8 cellular contexts compared by ENCODE assay signal in the genomic region with DNA sequence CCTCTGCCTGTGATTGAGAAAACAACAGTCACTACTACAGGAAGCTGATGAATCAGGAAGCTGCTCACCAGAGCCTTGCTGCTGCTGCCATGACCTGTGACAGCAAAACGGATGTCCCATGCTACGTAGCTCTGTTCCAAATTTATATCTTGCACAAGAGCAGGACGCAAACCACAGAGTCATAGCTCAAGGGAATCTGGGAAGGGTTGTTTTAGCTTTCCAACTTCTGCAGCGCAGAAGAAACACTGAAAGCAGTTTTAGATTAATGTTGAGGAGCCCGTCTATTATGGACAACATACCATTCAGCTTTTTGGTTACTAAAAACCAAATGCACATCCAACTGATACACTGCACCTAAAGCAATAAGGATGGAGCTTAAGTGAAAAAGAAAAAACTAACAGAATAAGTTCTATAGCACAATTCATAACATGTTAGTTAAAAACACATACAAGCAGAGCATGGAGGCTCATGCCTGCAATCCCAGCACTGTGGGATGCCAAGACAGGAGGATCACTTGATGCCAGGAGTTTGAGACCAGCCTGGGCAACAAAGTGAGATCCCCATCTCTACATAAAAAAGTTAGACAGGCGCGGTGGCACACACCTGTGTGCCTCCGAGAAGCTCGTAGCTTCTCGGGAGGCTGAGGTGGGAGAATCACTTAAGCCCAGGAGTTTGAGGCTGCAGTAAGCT. TPM values are rescaled to one million over a fixed set of nuclear protein-coding genes. Genes with fewer than 3 reads are reported as not detected.
DNase-seq lines count a peak whose midpoint lies in the region; ATAC-seq, FAIRE-seq and TF ChIP-seq lines count a peak whose summit lies in the region.

No MANE protein-coding gene starts in this region.

- no peak for TF ChIP-seq EP300 in Ishikawa (IDR thresholded peaks at IDR 0.05; ENCODE audit: borderline replicate concordance)

- H3K9ac ChIP-seq in mucosa of rectum (ENCODE audit: low read depth in 1 of 2, low read length in 2 of 2), result no peak overlapping the region

- peaks cover 25% of the 10 kb centered on the region for H3K4me1 Mint-ChIP-seq in WTC11

- H3K4me3 Mint-ChIP-seq in WTC11, result no peak overlapping the region

- H3K27ac ChIP-seq in mucosa of rectum (ENCODE audit: low read depth in 2 of 2, low read length in 2 of 2) (peak overlapping the region; percentile 22 to 45), thyroid gland (peak overlapping the region in 2 of 3 donors; percentile 30 to 69)

- TF ChIP-seq CTCF in WTC11 (IDR thresholded peaks at IDR 0.05), result no peak
- TF ChIP-seq CTCF in thyroid gland (IDR thresholded peaks at IDR 0.05), result no peak

- intact Hi-C loops in thyroid gland (cut with DNase I), result no loop called here

- peak; percentile 50 for FAIRE-seq in endometrium (lab: Jason Lieb, UNC)

- H3K4me3 ChIP-seq in mucosa of rectum (ENCODE audit: low read length in 2 of 2), result peak overlapping the region in 1 of 2 donors; percentile 14
- no peak overlapping the region for H3K4me3 ChIP-seq in thyroid gland (replicated peaks in 1 of 3)

- DNase-seq in AG08395 (ENCODE audit: low spot score) (peak; percentile 98), WTC11 (ENCODE audit: low spot score) (no peak), thyroid gland (peak; percentile 41 to 46), G401 (ENCODE audit: low spot score) (no peak)

- peaks cover 16% of the 10 kb centered on the region for H3K27me3 Mint-ChIP-seq in WTC11 (ENCODE audit: low read depth)

- no peaks in the 10 kb centered on the region for H3K9me3 ChIP-seq in mucosa of rectum (ENCODE audit: control insufficient read depth in 2 of 2, low read length in 2 of 2)
- H3K9me3 ChIP-seq in thyroid gland, result no peaks in the 10 kb centered on the region

- in situ Hi-C loops in G401 (cut with HindIII; ENCODE audit: low sequenced_read_pairs), result no loop called here

- H3K36me3 ChIP-seq in mucosa of rectum (ENCODE audit: control insufficient read depth in 2 of 2, insufficient read depth in 2 of 2, low read length in 2 of 2) (no peaks in the 10 kb centered on the region), thyroid gland (no peaks in the 10 kb centered on the region)

- H3K27ac Mint-ChIP-seq in WTC11, result no peak overlapping the region

- no peak for TF ChIP-seq RAD21 in Ishikawa (IDR thresholded peaks at IDR 0.05; ENCODE audit: low read depth)

- 65 to 70% methylated on average over 10 of the region's 10 CpGs for WGBS in thyroid gland, 2 donors

- POLR2A ChIA-PET in WTC11 (lab: Charles Lee), result interaction anchor here (0.6 kb wide), 1 partner anchor 1677 kb away, joined by 6 read pairs; no protein-coding TSS in a partner anchor

- CTCF ChIA-PET in WTC11 (lab: Charles Lee), result interaction anchor here (0.7 to 4.1 kb wide), 11 partner anchors 9 to 136 kb away, joined by 3 to 20 read pairs (median 5); no protein-coding TSS in a partner anchor

- H3K27me3 ChIP-seq in mucosa of rectum (ENCODE audit: control insufficient read depth in 2 of 2, insufficient read depth in 2 of 2, low read length in 2 of 2), result no peaks in the 10 kb centered on the region
- H3K27me3 ChIP-seq in thyroid gland, result no peaks in the 10 kb centered on the region

- TF ChIP-seq POLR2A in thyroid gland (IDR thresholded peaks at IDR 0.05), result peak in 1 of 2 donors; percentile 29

- peaks cover 6% of the 10 kb centered on the region for H3K9me3 Mint-ChIP-seq in WTC11

- ATAC-seq in WTC11 (no peak), HG02884 (IDR thresholded peaks at IDR 0.05; ENCODE audit: unreplicated experiment) (no peak)

- H3K4me1 ChIP-seq in mucosa of rectum (ENCODE audit: control insufficient read depth in 2 of 2, insufficient read depth in 2 of 2, low read length in 2 of 2), result no peaks in the 10 kb centered on the region
- peaks cover 0 to 9% of the 10 kb centered on the region in 2 donors for H3K4me1 ChIP-seq in thyroid gland

- H3K36me3 Mint-ChIP-seq in WTC11, result no peaks in the 10 kb centered on the region

TF ChIP-seq in Ishikawa, 13 proteins besides CTCF, POLR2A, EP300 and RAD21:
- TF ChIP-seq TEAD4 (IDR thresholded peaks at IDR 0.05) (no peak), NFIC (IDR thresholded peaks at IDR 0.05) (no peak), ZBTB7A (IDR thresholded peaks at IDR 0.05; ENCODE audit: low read depth) (no peak), CREB1 (IDR thresholded peaks at IDR 0.05; ENCODE audit: low read depth) (no peak)
- TF ChIP-seq, protein P1, sequence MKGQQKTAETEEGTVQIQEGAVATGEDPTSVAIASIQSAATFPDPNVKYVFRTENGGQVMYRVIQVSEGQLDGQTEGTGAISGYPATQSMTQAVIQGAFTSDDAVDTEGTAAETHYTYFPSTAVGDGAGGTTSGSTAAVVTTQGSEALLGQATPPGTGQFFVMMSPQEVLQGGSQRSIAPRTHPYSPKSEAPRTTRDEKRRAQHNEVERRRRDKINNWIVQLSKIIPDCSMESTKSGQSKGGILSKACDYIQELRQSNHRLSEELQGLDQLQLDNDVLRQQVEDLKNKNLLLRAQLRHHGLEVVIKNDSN (IDR thresholded peaks at IDR 0.05), result peak; percentile 58

TF ChIP-seq in WTC11, 78 proteins besides CTCF, POLR2A, EP300 and RAD21:
- TF ChIP-seq, protein P1 (CRISPR knock-in tag; IDR thresholded peaks at IDR 0.05), result 0 out of 2 replicates have a peak, but pooled peaks have one; percentile 63
- TF ChIP-seq SP1 (CRISPR knock-in tag; conservative IDR thresholded peaks at IDR 0.05) (no peak), ZNF512 (CRISPR knock-in tag; IDR thresholded peaks at IDR 0.05; ENCODE audit: borderline replicate concordance) (no peak)
- TF ChIP-seq, protein P2, sequence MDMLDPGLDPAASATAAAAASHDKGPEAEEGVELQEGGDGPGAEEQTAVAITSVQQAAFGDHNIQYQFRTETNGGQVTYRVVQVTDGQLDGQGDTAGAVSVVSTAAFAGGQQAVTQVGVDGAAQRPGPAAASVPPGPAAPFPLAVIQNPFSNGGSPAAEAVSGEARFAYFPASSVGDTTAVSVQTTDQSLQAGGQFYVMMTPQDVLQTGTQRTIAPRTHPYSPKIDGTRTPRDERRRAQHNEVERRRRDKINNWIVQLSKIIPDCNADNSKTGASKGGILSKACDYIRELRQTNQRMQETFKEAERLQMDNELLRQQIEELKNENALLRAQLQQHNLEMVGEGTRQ (CRISPR knock-in tag; IDR thresholded peaks at IDR 0.05), result peak; percentile 82

RNA-seq across cellular contexts. Expression of gene ANKRD33, which starts 1.7 kb away (rescaled TPM):
- 1.7 to 2.3 TPM (median 2.0 TPM) in 3 replicates for total RNA-seq in WTC11 (2021)
- not detected for total RNA-seq in thyroid gland
- total RNA-seq in G401 (2014; rRNA removed; shearing (Covaris generic)), result not detected in 2 replicates

RNA-seq across cellular contexts. Expression of gene ACVRL1, which starts 21.1 kb away (rescaled TPM):
- total RNA-seq in WTC11 (2021) (0.64 to 1.5 TPM (median 0.98 TPM) in 3 replicates), thyroid gland (100 to 1,000 TPM in 2 of 4 donors, 10 to 100 TPM in 2; 61.9 to 133 (median 84.2) TPM)
- 1.8 and 2.9 TPM in 2 replicates for total RNA-seq in G401 (2014; rRNA removed; shearing (Covaris generic))

RNA-seq across cellular contexts. Expression of gene FIGNL2, which starts 37.6 kb away (rescaled TPM):
- total RNA-seq in WTC11 (2021) (9.9 to 10.3 TPM (median 10.0 TPM) in 3 replicates), thyroid gland (1 to 10 TPM in 2 of 4 donors, under 1 TPM in 2; 0.45 to 1.6 (median 1.1) TPM)
- total RNA-seq in G401 (2014; rRNA removed; shearing (Covaris generic)), result 11.1 and 12.8 TPM in 2 replicates

Comparison
In these comparisons a context has a peak if more than half of its experiments do, and no peak if none do; other contexts are left out.
1. DNase-seq: peak in AG08395 (single experiment) and thyroid gland (2 of 2); none in WTC11 (single experiment) and G401 (single experiment).
2. RNA of gene ACVRL1, which starts 21.1 kb away (total RNA-seq): 61.9 to 133 TPM in thyroid gland; 1.8 to 2.9 TPM in G401 and 0.64 to 1.5 TPM in WTC11; every median in the first group is over 10 times any median in the second.